ENCODE assay signal across 1 cellular context in the genomic region with DNA sequence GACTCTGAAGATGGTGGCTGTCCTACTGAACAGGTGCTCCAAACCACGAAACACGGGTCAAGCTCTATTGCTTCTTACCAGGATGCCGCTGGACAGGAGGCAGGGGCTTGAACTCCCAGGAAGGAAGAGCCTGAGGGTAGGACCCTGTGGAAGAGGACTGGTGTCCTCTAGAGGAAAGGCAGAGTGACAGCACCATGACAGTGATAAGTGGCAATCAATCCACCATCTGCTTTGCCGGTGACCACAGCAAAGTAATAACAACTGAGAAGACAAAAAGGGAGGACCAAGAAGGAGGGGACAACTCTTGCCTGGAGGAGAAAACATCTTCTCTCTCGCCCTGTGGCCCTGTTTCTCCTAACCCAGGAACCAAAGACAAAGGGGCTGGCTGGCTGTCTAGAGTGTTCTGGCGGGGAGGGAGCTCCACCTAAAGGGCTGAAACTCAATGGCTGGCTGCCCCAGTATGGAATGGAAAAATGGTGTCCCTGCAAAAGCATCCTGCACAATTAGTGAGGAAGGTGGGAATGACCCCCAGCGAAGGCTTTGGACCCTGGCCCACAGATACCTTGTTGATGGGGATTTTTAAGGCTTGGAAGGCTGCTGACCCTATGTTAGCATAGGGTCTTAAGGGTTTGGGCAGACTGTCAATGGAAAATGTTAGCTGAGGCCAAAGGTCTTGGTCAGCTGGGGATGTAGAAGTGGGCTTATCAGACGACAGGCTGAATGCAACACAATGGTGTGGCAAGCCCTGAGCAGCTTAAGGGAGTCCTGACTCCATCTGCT.
TF ChIP-seq lines count a peak whose summit lies in the region.

No MANE protein-coding gene starts in this region.

TF ChIP-seq in HepG2, 621 proteins besides CTCF, POLR2A, EP300 and RAD21 (continued from another document and continues in another):
- TF ChIP-seq, protein P1, sequence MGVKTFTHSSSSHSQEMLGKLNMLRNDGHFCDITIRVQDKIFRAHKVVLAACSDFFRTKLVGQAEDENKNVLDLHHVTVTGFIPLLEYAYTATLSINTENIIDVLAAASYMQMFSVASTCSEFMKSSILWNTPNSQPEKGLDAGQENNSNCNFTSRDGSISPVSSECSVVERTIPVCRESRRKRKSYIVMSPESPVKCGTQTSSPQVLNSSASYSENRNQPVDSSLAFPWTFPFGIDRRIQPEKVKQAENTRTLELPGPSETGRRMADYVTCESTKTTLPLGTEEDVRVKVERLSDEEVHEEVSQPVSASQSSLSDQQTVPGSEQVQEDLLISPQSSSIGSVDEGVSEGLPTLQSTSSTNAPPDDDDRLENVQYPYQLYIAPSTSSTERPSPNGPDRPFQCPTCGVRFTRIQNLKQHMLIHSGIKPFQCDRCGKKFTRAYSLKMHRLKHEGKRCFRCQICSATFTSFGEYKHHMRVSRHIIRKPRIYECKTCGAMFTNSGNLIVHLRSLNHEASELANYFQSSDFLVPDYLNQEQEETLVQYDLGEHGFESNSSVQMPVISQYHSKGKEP (CRISPR knock-in tag; IDR thresholded peaks at IDR 0.05) = no peak
- TF ChIP-seq PTBP1 (IDR thresholded peaks at IDR 0.05; ENCODE audit: low read depth, low read length, poor library complexity, severe bottlenecking) (no peak), MXI1 (IDR thresholded peaks at IDR 0.05; ENCODE audit: borderline replicate concordance, low read depth, low read length) (peak; percentile 49; the same call in 1 of the 3 replicates), PAX8 (CRISPR knock-in tag; IDR thresholded peaks at IDR 0.05; ENCODE audit: borderline replicate concordance) (0 out of 2 replicates have a peak, but pooled peaks have one; percentile 77), ZBTB7B (CRISPR knock-in tag; IDR thresholded peaks at IDR 0.05) (peak; percentile 58; the same call in 1 of the 2 replicates), TMF1 (CRISPR knock-in tag; IDR thresholded peaks at IDR 0.05; ENCODE audit: low read depth) (no peak), NCOR1 (IDR thresholded peaks at IDR 0.05; ENCODE audit: borderline replicate concordance, low read length) (peak; percentile 28; the same call in 1 of the 2 replicates), CCDC6 (CRISPR knock-in tag; IDR thresholded peaks at IDR 0.05) (peak; percentile 72), POLR2G (IDR thresholded peaks at IDR 0.05; ENCODE audit: low read depth, low read length) (no peak), RAD51 (IDR thresholded peaks at IDR 0.05; ENCODE audit: borderline replicate concordance) (no peak), ZNF737 (CRISPR knock-in tag; IDR thresholded peaks at IDR 0.05; ENCODE audit: borderline replicate concordance) (0 out of 2 replicates have a peak, but pooled peaks have one; percentile 51), ZNF775 (CRISPR knock-in tag; IDR thresholded peaks at IDR 0.05; ENCODE audit: borderline replicate concordance) (peak; percentile 56; the same call in 1 of the 2 replicates), ZNF230 (CRISPR knock-in tag; IDR thresholded peaks at IDR 0.05) (peak; percentile 89), ZNF619 (CRISPR knock-in tag; IDR thresholded peaks at IDR 0.05) (0 out of 2 replicates have a peak, but pooled peaks have one; percentile 25), ERF (CRISPR knock-in tag; IDR thresholded peaks at IDR 0.05) (peak; percentile 26), RFX1 (IDR thresholded peaks at IDR 0.05) (no peak), ZSCAN29 (CRISPR knock-in tag; conservative IDR thresholded peaks at IDR 0.05) (peak; percentile 68; the same call in 1 of the 2 replicates), SAP130 (CRISPR knock-in tag; IDR thresholded peaks at IDR 0.05; ENCODE audit: low read depth) (peak; percentile 43; the same call in 1 of the 2 replicates), TAF1 (CRISPR knock-in tag; IDR thresholded peaks at IDR 0.05) (no peak; the same call in 1 of the 2 replicates), MYNN (CRISPR knock-in tag; IDR thresholded peaks at IDR 0.05; ENCODE audit: low read depth) (no peak), ZNF549 (CRISPR knock-in tag; IDR thresholded peaks at IDR 0.05) (no peak), HDAC2 (CRISPR knock-in tag; IDR thresholded peaks at IDR 0.05) (peak; percentile 54; the same call in 1 of the 2 replicates), ZNF724P (CRISPR knock-in tag; IDR thresholded peaks at IDR 0.05; ENCODE audit: borderline replicate concordance) (0 out of 2 replicates have a peak, but pooled peaks have one; percentile 60), TRIM24 (CRISPR knock-in tag; IDR thresholded peaks at IDR 0.05) (no peak), PRPF4 (IDR thresholded peaks at IDR 0.05; ENCODE audit: low read depth, low read length, poor library complexity, severe bottlenecking) (no peak), SMC3 (IDR thresholded peaks at IDR 0.05; ENCODE audit: low read length) (peak; percentile 97)
- TF ChIP-seq, protein P2, sequence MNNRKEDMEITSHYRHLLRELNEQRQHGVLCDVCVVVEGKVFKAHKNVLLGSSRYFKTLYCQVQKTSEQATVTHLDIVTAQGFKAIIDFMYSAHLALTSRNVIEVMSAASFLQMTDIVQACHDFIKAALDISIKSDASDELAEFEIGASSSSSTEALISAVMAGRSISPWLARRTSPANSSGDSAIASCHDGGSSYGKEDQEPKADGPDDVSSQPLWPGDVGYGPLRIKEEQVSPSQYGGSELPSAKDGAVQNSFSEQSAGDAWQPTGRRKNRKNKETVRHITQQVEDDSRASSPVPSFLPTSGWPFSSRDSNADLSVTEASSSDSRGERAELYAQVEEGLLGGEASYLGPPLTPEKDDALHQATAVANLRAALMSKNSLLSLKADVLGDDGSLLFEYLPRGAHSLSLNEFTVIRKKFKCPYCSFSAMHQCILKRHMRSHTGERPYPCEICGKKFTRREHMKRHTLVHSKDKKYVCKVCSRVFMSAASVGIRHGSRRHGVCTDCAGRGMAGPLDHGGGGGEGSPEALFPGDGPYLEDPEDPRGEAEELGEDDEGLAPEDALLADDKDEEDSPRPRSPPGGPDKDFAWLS (CRISPR knock-in tag; IDR thresholded peaks at IDR 0.05; ENCODE audit: borderline replicate concordance) = 0 out of 2 replicates have a peak, but pooled peaks have one; percentile 76
- TF ChIP-seq, protein P3, sequence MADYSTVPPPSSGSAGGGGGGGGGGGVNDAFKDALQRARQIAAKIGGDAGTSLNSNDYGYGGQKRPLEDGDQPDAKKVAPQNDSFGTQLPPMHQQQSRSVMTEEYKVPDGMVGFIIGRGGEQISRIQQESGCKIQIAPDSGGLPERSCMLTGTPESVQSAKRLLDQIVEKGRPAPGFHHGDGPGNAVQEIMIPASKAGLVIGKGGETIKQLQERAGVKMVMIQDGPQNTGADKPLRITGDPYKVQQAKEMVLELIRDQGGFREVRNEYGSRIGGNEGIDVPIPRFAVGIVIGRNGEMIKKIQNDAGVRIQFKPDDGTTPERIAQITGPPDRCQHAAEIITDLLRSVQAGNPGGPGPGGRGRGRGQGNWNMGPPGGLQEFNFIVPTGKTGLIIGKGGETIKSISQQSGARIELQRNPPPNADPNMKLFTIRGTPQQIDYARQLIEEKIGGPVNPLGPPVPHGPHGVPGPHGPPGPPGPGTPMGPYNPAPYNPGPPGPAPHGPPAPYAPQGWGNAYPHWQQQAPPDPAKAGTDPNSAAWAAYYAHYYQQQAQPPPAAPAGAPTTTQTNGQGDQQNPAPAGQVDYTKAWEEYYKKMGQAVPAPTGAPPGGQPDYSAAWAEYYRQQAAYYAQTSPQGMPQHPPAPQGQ (CRISPR knock-in tag; IDR thresholded peaks at IDR 0.05; ENCODE audit: borderline replicate concordance) = peak; percentile 49; the same call in 1 of the 2 replicates
- TF ChIP-seq, protein P4, sequence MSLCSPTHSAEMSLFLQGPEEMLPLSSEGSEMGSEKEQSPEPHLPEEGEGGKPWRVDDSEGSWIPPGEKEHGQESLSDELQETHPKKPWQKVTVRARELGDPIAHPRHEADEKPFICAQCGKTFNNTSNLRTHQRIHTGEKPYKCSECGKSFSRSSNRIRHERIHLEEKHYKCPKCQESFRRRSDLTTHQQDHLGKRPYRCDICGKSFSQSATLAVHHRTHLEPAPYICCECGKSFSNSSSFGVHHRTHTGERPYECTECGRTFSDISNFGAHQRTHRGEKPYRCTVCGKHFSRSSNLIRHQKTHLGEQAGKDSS (CRISPR knock-in tag; IDR thresholded peaks at IDR 0.05; ENCODE audit: borderline replicate concordance, low read depth) = peak; percentile 79; the same call in 1 of the 2 replicates
- TF ChIP-seq, protein P5, sequence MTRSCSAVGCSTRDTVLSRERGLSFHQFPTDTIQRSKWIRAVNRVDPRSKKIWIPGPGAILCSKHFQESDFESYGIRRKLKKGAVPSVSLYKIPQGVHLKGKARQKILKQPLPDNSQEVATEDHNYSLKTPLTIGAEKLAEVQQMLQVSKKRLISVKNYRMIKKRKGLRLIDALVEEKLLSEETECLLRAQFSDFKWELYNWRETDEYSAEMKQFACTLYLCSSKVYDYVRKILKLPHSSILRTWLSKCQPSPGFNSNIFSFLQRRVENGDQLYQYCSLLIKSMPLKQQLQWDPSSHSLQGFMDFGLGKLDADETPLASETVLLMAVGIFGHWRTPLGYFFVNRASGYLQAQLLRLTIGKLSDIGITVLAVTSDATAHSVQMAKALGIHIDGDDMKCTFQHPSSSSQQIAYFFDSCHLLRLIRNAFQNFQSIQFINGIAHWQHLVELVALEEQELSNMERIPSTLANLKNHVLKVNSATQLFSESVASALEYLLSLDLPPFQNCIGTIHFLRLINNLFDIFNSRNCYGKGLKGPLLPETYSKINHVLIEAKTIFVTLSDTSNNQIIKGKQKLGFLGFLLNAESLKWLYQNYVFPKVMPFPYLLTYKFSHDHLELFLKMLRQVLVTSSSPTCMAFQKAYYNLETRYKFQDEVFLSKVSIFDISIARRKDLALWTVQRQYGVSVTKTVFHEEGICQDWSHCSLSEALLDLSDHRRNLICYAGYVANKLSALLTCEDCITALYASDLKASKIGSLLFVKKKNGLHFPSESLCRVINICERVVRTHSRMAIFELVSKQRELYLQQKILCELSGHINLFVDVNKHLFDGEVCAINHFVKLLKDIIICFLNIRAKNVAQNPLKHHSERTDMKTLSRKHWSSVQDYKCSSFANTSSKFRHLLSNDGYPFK (CRISPR knock-in tag; IDR thresholded peaks at IDR 0.05; ENCODE audit: borderline replicate concordance) = peak; percentile 58; the same call in 1 of the 2 replicates
- TF ChIP-seq, protein P6, sequence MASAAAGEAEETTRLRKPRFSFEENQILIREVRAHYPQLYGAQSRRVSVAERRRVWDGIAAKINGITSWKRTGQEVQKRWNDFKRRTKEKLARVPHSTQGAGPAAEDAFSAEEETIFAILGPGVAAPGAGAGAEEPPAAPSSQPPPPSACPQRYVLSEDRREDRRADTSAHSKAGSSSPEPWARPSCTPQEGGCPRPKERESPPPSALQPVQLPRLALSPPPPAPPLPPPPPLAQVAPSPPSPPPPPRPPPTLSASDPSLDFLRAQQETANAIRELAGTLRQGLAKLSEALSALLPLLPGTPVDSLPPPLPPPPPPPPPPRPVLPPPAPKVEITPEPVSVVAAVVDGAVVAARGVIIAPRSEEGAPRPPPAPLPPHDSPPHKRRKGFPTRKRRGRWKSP (CRISPR knock-in tag; IDR thresholded peaks at IDR 0.05) = peak; percentile 60; the same call in 1 of the 2 replicates
- TF ChIP-seq, protein P7, sequence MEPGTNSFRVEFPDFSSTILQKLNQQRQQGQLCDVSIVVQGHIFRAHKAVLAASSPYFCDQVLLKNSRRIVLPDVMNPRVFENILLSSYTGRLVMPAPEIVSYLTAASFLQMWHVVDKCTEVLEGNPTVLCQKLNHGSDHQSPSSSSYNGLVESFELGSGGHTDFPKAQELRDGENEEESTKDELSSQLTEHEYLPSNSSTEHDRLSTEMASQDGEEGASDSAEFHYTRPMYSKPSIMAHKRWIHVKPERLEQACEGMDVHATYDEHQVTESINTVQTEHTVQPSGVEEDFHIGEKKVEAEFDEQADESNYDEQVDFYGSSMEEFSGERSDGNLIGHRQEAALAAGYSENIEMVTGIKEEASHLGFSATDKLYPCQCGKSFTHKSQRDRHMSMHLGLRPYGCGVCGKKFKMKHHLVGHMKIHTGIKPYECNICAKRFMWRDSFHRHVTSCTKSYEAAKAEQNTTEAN (CRISPR knock-in tag; conservative IDR thresholded peaks at IDR 0.05) = no peak
- TF ChIP-seq, protein P8, sequence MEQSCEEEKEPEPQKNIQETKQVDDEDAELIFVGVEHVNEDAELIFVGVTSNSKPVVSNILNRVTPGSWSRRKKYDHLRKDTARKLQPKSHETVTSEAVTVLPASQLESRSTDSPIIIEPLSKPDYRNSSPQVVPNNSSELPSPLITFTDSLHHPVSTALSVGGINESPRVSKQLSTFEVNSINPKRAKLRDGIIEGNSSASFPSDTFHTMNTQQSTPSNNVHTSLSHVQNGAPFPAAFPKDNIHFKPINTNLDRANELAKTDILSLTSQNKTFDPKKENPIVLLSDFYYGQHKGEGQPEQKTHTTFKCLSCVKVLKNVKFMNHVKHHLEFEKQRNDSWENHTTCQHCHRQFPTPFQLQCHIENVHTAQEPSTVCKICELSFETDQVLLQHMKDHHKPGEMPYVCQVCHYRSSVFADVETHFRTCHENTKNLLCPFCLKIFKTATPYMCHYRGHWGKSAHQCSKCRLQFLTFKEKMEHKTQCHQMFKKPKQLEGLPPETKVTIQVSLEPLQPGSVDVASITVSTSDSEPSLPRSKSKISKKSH (CRISPR knock-in tag; IDR thresholded peaks at IDR 0.05; ENCODE audit: borderline replicate concordance) = peak; percentile 31; the same call in 1 of the 2 replicates
- TF ChIP-seq, protein P9, sequence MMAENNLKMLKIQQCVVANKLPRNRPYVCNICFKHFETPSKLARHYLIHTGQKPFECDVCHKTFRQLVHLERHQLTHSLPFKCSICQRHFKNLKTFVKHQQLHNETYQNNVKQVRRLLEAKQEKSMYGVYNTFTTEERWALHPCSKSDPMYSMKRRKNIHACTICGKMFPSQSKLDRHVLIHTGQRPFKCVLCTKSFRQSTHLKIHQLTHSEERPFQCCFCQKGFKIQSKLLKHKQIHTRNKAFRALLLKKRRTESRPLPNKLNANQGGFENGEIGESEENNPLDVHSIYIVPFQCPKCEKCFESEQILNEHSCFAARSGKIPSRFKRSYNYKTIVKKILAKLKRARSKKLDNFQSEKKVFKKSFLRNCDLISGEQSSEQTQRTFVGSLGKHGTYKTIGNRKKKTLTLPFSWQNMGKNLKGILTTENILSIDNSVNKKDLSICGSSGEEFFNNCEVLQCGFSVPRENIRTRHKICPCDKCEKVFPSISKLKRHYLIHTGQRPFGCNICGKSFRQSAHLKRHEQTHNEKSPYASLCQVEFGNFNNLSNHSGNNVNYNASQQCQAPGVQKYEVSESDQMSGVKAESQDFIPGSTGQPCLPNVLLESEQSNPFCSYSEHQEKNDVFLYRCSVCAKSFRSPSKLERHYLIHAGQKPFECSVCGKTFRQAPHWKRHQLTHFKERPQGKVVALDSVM (CRISPR knock-in tag; IDR thresholded peaks at IDR 0.05) = peak; percentile 83
- TF ChIP-seq, protein P10, sequence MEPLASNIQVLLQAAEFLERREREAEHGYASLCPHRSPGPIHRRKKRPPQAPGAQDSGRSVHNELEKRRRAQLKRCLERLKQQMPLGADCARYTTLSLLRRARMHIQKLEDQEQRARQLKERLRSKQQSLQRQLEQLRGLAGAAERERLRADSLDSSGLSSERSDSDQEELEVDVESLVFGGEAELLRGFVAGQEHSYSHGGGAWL (CRISPR knock-in tag; IDR thresholded peaks at IDR 0.05) = no peak
